8 cellular contexts compared by ENCODE assay signal in the genomic region with DNA sequence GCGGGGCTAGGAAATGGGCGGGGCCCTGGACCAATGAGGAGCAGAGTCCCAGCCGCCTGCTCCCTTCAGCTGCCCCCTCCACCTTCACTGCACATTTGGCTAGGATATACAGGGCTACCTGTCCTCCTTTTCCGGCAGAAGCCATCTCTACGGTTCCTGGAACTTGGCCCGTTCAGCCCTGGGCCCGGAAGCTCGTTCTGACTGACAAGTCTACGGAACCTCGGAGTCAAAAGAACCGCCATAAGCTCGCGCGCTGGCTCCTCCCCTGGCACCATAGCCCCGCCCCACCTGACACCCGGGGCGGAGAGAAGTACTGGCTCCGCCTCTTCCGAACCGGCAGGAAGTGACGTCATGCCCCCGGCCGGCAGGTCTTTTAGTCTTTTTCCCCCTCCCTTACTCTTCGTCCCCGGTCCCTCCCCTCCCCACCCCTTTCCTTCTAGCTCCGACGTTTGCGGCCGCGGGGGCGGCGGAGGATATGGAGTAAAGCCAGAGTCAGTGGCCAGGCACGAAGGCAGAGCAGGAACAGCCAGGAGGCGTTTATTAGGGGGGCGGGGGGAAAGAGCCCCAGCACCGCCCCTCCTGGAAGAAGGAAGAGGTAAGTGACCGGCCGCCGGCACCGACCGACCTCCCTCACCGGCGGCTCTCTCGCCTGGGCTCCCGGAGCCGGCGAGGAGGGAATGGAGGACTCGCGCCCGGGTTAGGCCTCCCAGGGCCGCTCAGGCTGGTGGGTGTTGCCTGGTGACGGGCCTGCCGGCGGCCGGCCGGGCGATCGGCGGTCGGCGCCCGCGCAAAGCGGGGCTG. TPM values are rescaled to one million over a fixed set of nuclear protein-coding genes. Genes with fewer than 3 reads are reported as not detected.
A peak's percentile ranks its signal among the peaks of the same experiment; 100 is the strongest.
DNase-seq lines count a peak whose midpoint lies in the region; FAIRE-seq and TF ChIP-seq lines count a peak whose summit lies in the region.

Gene DEPDC4, minus strand, starts transcription at position 278 of the 801 bp plus-strand sequence. Its CDS starts 3 bp downstream, at position 275.
Gene SCYL2, plus strand, starts transcription at position 376 of the 801 bp plus-strand sequence. CDS start 15,794 bp downstream, outside the sequence.

- H2AFZ ChIP-seq in neuronal stem cell (ENCODE audit: low read length): peak within 1 kb of the TSS; percentile 96

- H3K36me3 Mint-ChIP-seq in activated naive CD4-positive, alpha-beta T cell treated with anti-CD3 and anti-CD28 coated beads, Interleukin-2, amount 10 ng/mL, durations not matched to agents 7 days and 5 days: peaks cover 7% of the 10 kb centered on the region

- FAIRE-seq in frontal cortex (lab: Jason Lieb, UNC): no peak

- H3K9ac ChIP-seq in neuronal stem cell (ENCODE audit: low read depth, low read length, poor library complexity) (peak within 1 kb of the TSS; percentile 96), subcutaneous abdominal adipose tissue (ENCODE audit: low read length in 5 of 5) (peak within 1 kb of the TSS; percentile 92 to 99 (median 98))

- H2AK5ac ChIP-seq in neuronal stem cell (ENCODE audit: low read depth, low read length): no peak within 1 kb of the TSS

- H4K8ac ChIP-seq in neuronal stem cell (ENCODE audit: low read depth, low read length): no peak within 1 kb of the TSS

- no peaks in the 10 kb centered on the region for H3K27me3 ChIP-seq in SJSA1 (replicated peaks)
- no peaks in the 10 kb centered on the region for H3K27me3 ChIP-seq in neuronal stem cell (ENCODE audit: control insufficient read depth in 3 of 3, insufficient read depth in 3 of 3, low read depth in 1 of 3, low read length in 3 of 3)
- no peaks in the 10 kb centered on the region for H3K27me3 ChIP-seq in subcutaneous abdominal adipose tissue (ENCODE audit: control insufficient read depth in 5 of 5, insufficient read depth in 4 of 5, low read length in 5 of 5)

- H2BK15ac ChIP-seq in neuronal stem cell (ENCODE audit: low read length): peak within 1 kb of the TSS; percentile 49

- no peak within 1 kb of the TSS for H2BK120ac ChIP-seq in neuronal stem cell (ENCODE audit: low read depth, low read length)

- peaks cover 2% of the 10 kb centered on the region for H3K79me1 ChIP-seq in neuronal stem cell (ENCODE audit: low read depth, low read length)

- H3K23ac ChIP-seq in neuronal stem cell (ENCODE audit: low read depth, low read length, poor library complexity): peak within 1 kb of the TSS; percentile 85

- H3K4me3 ChIP-seq in HFF-Myc (replicated peaks; ENCODE audit: low read depth, low read length): peak within 1 kb of the TSS; percentile 85
- peak within 1 kb of the TSS; percentile 92 for H3K4me3 ChIP-seq in SJSA1
- peak within 1 kb of the TSS; percentile 76 to 99 for H3K4me3 ChIP-seq in neuronal stem cell (ENCODE audit: low read length in 2 of 2)
- H3K4me3 ChIP-seq in subcutaneous abdominal adipose tissue (ENCODE audit: low read depth in 1 of 5, low read length in 5 of 5): peak within 1 kb of the TSS; percentile 88 to 97 (median 92)

- peak within 1 kb of the TSS; percentile 99 for H3K27ac Mint-ChIP-seq in activated naive CD4-positive, alpha-beta T cell treated with anti-CD3 and anti-CD28 coated beads, Interleukin-2, amount 10 ng/mL, durations not matched to agents 7 days and 5 days

- H3K4me1 Mint-ChIP-seq in activated naive CD4-positive, alpha-beta T cell treated with anti-CD3 and anti-CD28 coated beads, Interleukin-2, amount 10 ng/mL, durations not matched to agents 7 days and 5 days: peaks cover 32% of the 10 kb centered on the region

- WGBS in neuronal stem cell (ENCODE audit: extremely low coverage in 2 of 2, insufficient read length in 2 of 2, insufficient replicate concordance in 1 of 2), 2 donors: no CpG with 5 or more reads among the region's 64 CpGs

- DNase-seq in GM04503 (ENCODE audit: low read depth) (peak; percentile 90), HFF-Myc (ENCODE audit: extremely low read depth, low read depth) (peak; percentile 88), MV-4-11 (lab: John Stamatoyannopoulos, UW) (peak; percentile 92), SJSA1 (ENCODE audit: low read depth in 1 of 2, low spot score in 2 of 2) (peak; percentile 95 to 98), frontal cortex (ENCODE audit: low spot score in 2 of 2) (peak; percentile 90 to 92), neuronal stem cell (ENCODE audit: low spot score) (peak; percentile 95)
- peak; percentile 96 for DNase-seq in activated naive CD4-positive, alpha-beta T cell treated with anti-CD3 and anti-CD28 coated beads, Interleukin-2, amount 10 ng/mL, durations not matched to agents 7 days and 5 days

- peak within 1 kb of the TSS; percentile 94 for H3K14ac ChIP-seq in neuronal stem cell (ENCODE audit: low read length)

- H3K36me3 ChIP-seq in SJSA1: peaks cover 5% of the 10 kb centered on the region
- H3K36me3 ChIP-seq in neuronal stem cell (replicated peaks in 1 of 2; ENCODE audit: control insufficient read depth in 2 of 2, insufficient read depth in 2 of 2, low read length in 2 of 2): peaks cover 0 to 19% of the 10 kb centered on the region in 2 donors
- H3K36me3 ChIP-seq in subcutaneous abdominal adipose tissue (ENCODE audit: control insufficient read depth in 5 of 5, insufficient read depth in 5 of 5, low read length in 5 of 5): no peaks in the 10 kb centered on the region

- peaks cover 18% of the 10 kb centered on the region for H3K4me1 ChIP-seq in SJSA1 (replicated peaks)
- peaks cover 5 to 9% of the 10 kb centered on the region in 2 donors for H3K4me1 ChIP-seq in neuronal stem cell (ENCODE audit: control insufficient read depth in 2 of 2, insufficient read depth in 1 of 2, low read depth in 1 of 2, low read length in 2 of 2)
- peaks cover 8 to 30% (median 26%) of the 10 kb centered on the region in 5 donors for H3K4me1 ChIP-seq in subcutaneous abdominal adipose tissue (ENCODE audit: control insufficient read depth in 5 of 5, insufficient read depth in 5 of 5, low read length in 5 of 5)

- H3K4me3 Mint-ChIP-seq in activated naive CD4-positive, alpha-beta T cell treated with anti-CD3 and anti-CD28 coated beads, Interleukin-2, amount 10 ng/mL, durations not matched to agents 7 days and 5 days: peak within 1 kb of the TSS; percentile 99

- H3K27ac ChIP-seq in SJSA1: peak within 1 kb of the TSS; percentile 81
- H3K27ac ChIP-seq in neuronal stem cell (replicated peaks; ENCODE audit: low read length): peak within 1 kb of the TSS; percentile 92
- H3K27ac ChIP-seq in subcutaneous abdominal adipose tissue (ENCODE audit: low read depth, low read length): peak within 1 kb of the TSS; percentile 96

- CTCF ChIA-PET in activated naive CD4-positive, alpha-beta T cell treated with anti-CD3 and anti-CD28 coated beads, Interleukin-2, amount 10 ng/mL, durations not matched to agents 7 days and 5 days (lab: Charles Lee): interaction anchor here (0.6 to 1.2 kb wide), 2 partner anchors 32 to 113 kb away, joined by 3 to 5 read pairs; no protein-coding TSS in a partner anchor

- no peak for TF ChIP-seq CTCF in HFF-Myc (IDR thresholded peaks at IDR 0.05; ENCODE audit: low read depth, low read length, missing control alignments)

- no peak within 1 kb of the TSS for H4K91ac ChIP-seq in neuronal stem cell (ENCODE audit: low read depth, low read length, poor library complexity)

- peak within 1 kb of the TSS; percentile 41 for H2BK12ac ChIP-seq in neuronal stem cell (ENCODE audit: low read length)

- no peaks in the 10 kb centered on the region for H3K9me3 Mint-ChIP-seq in activated naive CD4-positive, alpha-beta T cell treated with anti-CD3 and anti-CD28 coated beads, Interleukin-2, amount 10 ng/mL, durations not matched to agents 7 days and 5 days

- peak within 1 kb of the TSS; percentile 64 for H3K4me2 ChIP-seq in neuronal stem cell (ENCODE audit: insufficient read depth, low read length, poor library complexity, severe bottlenecking)

- H3K9me3 ChIP-seq in SJSA1 (replicated peaks) (no peaks in the 10 kb centered on the region), neuronal stem cell (replicated peaks in 1 of 2; ENCODE audit: control insufficient read depth in 2 of 2, insufficient read depth in 1 of 2, low read depth in 1 of 2, low read length in 2 of 2) (no peaks in the 10 kb centered on the region), subcutaneous abdominal adipose tissue (ENCODE audit: control insufficient read depth in 5 of 5, low read length in 5 of 5) (no peaks in the 10 kb centered on the region)

- H3K18ac ChIP-seq in neuronal stem cell (ENCODE audit: low read length): peak within 1 kb of the TSS; percentile 99

- peak within 1 kb of the TSS; percentile 76 for H3K4ac ChIP-seq in neuronal stem cell (ENCODE audit: low read length)

- H2BK5ac ChIP-seq in neuronal stem cell (ENCODE audit: low read length): peak within 1 kb of the TSS; percentile 90

- H3K27me3 Mint-ChIP-seq in activated naive CD4-positive, alpha-beta T cell treated with anti-CD3 and anti-CD28 coated beads, Interleukin-2, amount 10 ng/mL, durations not matched to agents 7 days and 5 days: no peaks in the 10 kb centered on the region

RNA-seq across cellular contexts. Expression of gene DEPDC4, which starts in this region (rescaled TPM):
- 1.9 and 2.5 TPM in 2 replicates for total RNA-seq in SJSA1 (2014; rRNA removed; shearing (Covaris generic))
- total RNA-seq in frontal cortex: 2.4 TPM
- polyA plus RNA-seq in neuronal stem cell (2013, experiment 1 of 2): 6.5 TPM
- 7.0 TPM for polyA plus RNA-seq in neuronal stem cell (2013, experiment 2 of 2)

RNA-seq across cellular contexts. Expression of gene SCYL2, which starts in this region (rescaled TPM):
- total RNA-seq in SJSA1 (2014; rRNA removed; shearing (Covaris generic)): 46.8 and 54.9 TPM in 2 replicates
- total RNA-seq in frontal cortex: 110 TPM
- polyA plus RNA-seq in neuronal stem cell (2013, experiment 1 of 2): 30.6 TPM
- polyA plus RNA-seq in neuronal stem cell (2013, experiment 2 of 2): 30.2 TPM

Comparison
In these comparisons a context has a peak if more than half of its experiments do, and no peak if none do; other contexts are left out.
1. Peak in every context shown above with its lines: DNase-seq, H3K4me3 ChIP-seq and H3K27ac ChIP-seq.